8 cellular contexts compared by ENCODE assay signal in the genomic region with DNA sequence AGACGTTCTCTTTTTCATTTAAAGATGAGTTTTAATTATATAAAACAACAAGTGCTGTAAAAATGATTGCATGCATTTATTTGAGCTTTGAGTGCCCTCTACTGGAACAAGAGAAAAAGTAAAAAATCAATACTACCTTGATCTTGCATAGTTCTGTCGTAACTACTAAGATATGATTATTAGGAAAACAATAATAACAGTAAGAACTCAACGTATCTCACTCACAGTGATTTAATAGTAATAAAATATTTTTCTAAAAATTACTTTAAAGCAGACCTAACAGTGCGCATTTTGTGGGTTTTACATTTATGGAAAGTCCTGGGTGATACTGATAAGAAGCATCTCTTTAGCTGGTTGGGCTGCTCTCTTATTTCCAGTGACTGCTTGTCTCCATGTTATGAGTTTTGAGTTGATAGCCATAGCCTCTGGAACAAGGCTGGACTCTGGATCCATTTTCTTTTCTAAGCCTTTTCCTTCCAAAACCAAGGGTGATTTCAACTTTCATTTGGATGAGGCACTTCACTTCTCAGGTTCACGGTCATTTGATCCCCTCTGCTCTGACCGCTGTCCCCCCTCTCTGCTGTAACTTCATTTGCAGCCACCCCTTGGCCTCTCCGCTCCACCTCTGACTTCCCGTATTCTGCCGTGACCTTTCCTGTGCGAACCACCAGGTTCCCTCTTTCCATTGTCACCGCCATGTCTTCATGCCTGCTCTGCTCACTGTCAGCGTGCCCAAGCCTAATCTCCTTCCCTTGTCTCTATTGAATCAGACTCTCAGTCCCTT. TPM values are rescaled to one million over a fixed set of nuclear protein-coding genes. Genes with fewer than 3 reads are reported as not detected.
A peak's percentile ranks its signal among the peaks of the same experiment; 100 is the strongest.
DNase-seq lines count a peak whose midpoint lies in the region; ATAC-seq and TF ChIP-seq lines count a peak whose summit lies in the region.

No MANE protein-coding gene starts in this region.

- H3K36me3 Mint-ChIP-seq in activated CD4-positive, alpha-beta memory T cell treated with anti-CD3 and anti-CD28 coated beads, Interleukin-2, amount 10 ng/mL, durations not matched to agents 7 days and 5 days (ENCODE audit: low read depth), result no peaks in the 10 kb centered on the region

- no peak for TF ChIP-seq CTCF in GM20000 (IDR thresholded peaks at IDR 0.05; ENCODE audit: extremely low read depth, missing control alignments)

- H3K27ac Mint-ChIP-seq in activated CD4-positive, alpha-beta memory T cell treated with anti-CD3 and anti-CD28 coated beads, Interleukin-2, amount 10 ng/mL, durations not matched to agents 7 days and 5 days, result no peak overlapping the region

- CTCF ChIA-PET in activated CD4-positive, alpha-beta memory T cell treated with anti-CD3 and anti-CD28 coated beads, Interleukin-2, amount 10 ng/mL, durations not matched to agents 7 days and 5 days (lab: Charles Lee), result interaction anchor here (0.6 to 1.0 kb wide), 2 partner anchors 974 to 1500 kb away, joined by 3 read pairs; no protein-coding TSS in a partner anchor

- peaks cover 9% of the 10 kb centered on the region for H3K27me3 Mint-ChIP-seq in activated CD4-positive, alpha-beta memory T cell treated with anti-CD3 and anti-CD28 coated beads, Interleukin-2, amount 10 ng/mL, durations not matched to agents 7 days and 5 days

- peaks cover 1% of the 10 kb centered on the region for H3K9me3 Mint-ChIP-seq in activated CD4-positive, alpha-beta memory T cell treated with anti-CD3 and anti-CD28 coated beads, Interleukin-2, amount 10 ng/mL, durations not matched to agents 7 days and 5 days

- DNase-seq in SK-MEL-5 (ENCODE audit: low read depth, low spot score) (peak; percentile 61), left lobe of liver (ENCODE audit: low spot score) (no peak), GM20000 (ENCODE audit: low spot score) (no peak), midbrain (lab: John Stamatoyannopoulos, UW) (no peak)
- DNase-seq in activated CD4-positive, alpha-beta memory T cell treated with anti-CD3 and anti-CD28 coated beads, Interleukin-2, amount 10 ng/mL, durations not matched to agents 7 days and 5 days, result no peak

- POLR2A ChIA-PET in activated CD4-positive, alpha-beta memory T cell treated with anti-CD3 and anti-CD28 coated beads, Interleukin-2, amount 10 ng/mL, durations not matched to agents 7 days and 5 days (lab: Charles Lee), result no interaction called here

- H3K4me3 Mint-ChIP-seq in activated CD4-positive, alpha-beta memory T cell treated with anti-CD3 and anti-CD28 coated beads, Interleukin-2, amount 10 ng/mL, durations not matched to agents 7 days and 5 days, result no peak overlapping the region

- ATAC-seq in GM18498 (IDR thresholded peaks at IDR 0.05; ENCODE audit: unreplicated experiment) (peak; percentile 17), HG02623 (IDR thresholded peaks at IDR 0.05; ENCODE audit: unreplicated experiment) (peak; percentile 12), left lobe of liver (peak; percentile 75), GM21825 (IDR thresholded peaks at IDR 0.05; ENCODE audit: unreplicated experiment) (no peak)

- H3K4me1 Mint-ChIP-seq in activated CD4-positive, alpha-beta memory T cell treated with anti-CD3 and anti-CD28 coated beads, Interleukin-2, amount 10 ng/mL, durations not matched to agents 7 days and 5 days, result peaks cover 10% of the 10 kb centered on the region

- in situ Hi-C loops in SK-MEL-5 (cut with HindIII; ENCODE audit: low pct_unique_long_range_greater_than_20kb, low sequenced_read_pairs), result no loop called here

RNA-seq across cellular contexts. Expression of a gene that starts 29.6 kb away (rescaled TPM):
- total RNA-seq in SK-MEL-5 (2014; rRNA removed; shearing (Covaris generic)), result 0.05 and 0.29 TPM in 2 replicates
- polyA plus RNA-seq in SK-MEL-5 (2015; cell fraction: cytosol; rRNA removed), result 0.04 and 0.23 TPM in 2 replicates
- polyA plus RNA-seq in SK-MEL-5 (2015; cell fraction: nucleus; rRNA removed), result 0.60 and 1.1 TPM in 2 replicates
- 2.6 TPM for total RNA-seq in left lobe of liver
- not detected for total RNA-seq in activated CD4-positive, alpha-beta memory T cell treated with anti-CD3 and anti-CD28 coated beads, Interleukin-2, amount 10 ng/mL, durations not matched to agents 7 days and 5 days
